8 cellular contexts compared by ENCODE assay signal in genomic region chr4:39032218-39033085, GRCh38. TPM values are rescaled to one million over a fixed set of nuclear protein-coding genes. Genes with fewer than 3 reads are reported as not detected.
DNase-seq lines count a peak whose midpoint lies in the region; ATAC-seq and TF ChIP-seq lines count a peak whose summit lies in the region.

TSS of gene TMEM156 (minus strand) at chr4:39032409. CDS start at chr4:39032313, 96 bp downstream.

- H3K27ac ChIP-seq in foreskin keratinocyte (peak within 1 kb of the TSS; percentile 73), upper lobe of right lung (no peak within 1 kb of the TSS)

- BruUV-seq in Calu3 (replicated peaks; lab: Mats Ljungman, UMichigan) (no TSS peak), Caco-2 (replicated peaks; lab: Mats Ljungman, UMichigan) (no TSS peak)

- H3K36me3 ChIP-seq in upper lobe of right lung = no peaks in the 10 kb centered on the region
- H3K36me3 ChIP-seq in Caco-2 (ENCODE audit: control insufficient read depth, insufficient read depth, low read length) = no peaks in the 10 kb centered on the region

- TF ChIP-seq CTCF in Calu3 (IDR thresholded peaks at IDR 0.05; ENCODE audit: unreplicated experiment) (no peak), foreskin keratinocyte (conservative IDR thresholded peaks at IDR 0.05) (no peak), upper lobe of right lung (IDR thresholded peaks at IDR 0.05) (no peak), Caco-2 (IDR thresholded peaks at IDR 0.05; ENCODE audit: insufficient read depth in 1 of 2, low read depth in 1 of 2, low read length in 1 of 2, severe bottlenecking in 1 of 2, unreplicated experiment in 1 of 2) (no peak)

- CTCF ChIA-PET in Calu3 (lab: Charles Lee) = no interaction called here
- CTCF ChIA-PET in Caco-2 (lab: Charles Lee) = no interaction called here

- H3K4me1 ChIP-seq in foreskin keratinocyte (peaks cover 12% of the 10 kb centered on the region), upper lobe of right lung (peaks cover 5% of the 10 kb centered on the region), Caco-2 (no peaks in the 10 kb centered on the region)

- H3K27me3 Mint-ChIP-seq in Calu3 (ENCODE audit: unreplicated experiment) (no peaks in the 10 kb centered on the region), Caco-2 (ENCODE audit: insufficient read depth, unreplicated experiment) (no peaks in the 10 kb centered on the region)

- ATAC-seq in GM19397 (IDR thresholded peaks at IDR 0.05; ENCODE audit: unreplicated experiment) (peak; percentile 59), HG03378 (IDR thresholded peaks at IDR 0.05; ENCODE audit: unreplicated experiment) (peak; percentile 56), foreskin keratinocyte (peak; percentile 75), upper lobe of right lung (peak; percentile 54)

- intact Hi-C loops in Calu3 (cut with micrococcal nuclease; ENCODE audit: unreplicated experiment) = no loop called here
- intact Hi-C loops in T-helper 1 cell treated with Interleukin-12 subunit alpha and Interleukin-12 subunit beta and Interleukin-4 antibody, amounts not matched to agents 30 ng/mL and 1 ng/mL, for 36 hours (cut with micrococcal nuclease) = loop anchor here (1.0 to 10.0 kb wide), 12 partner anchors 12 to 1022 kb away; partner anchors contain the start of genes KLF3, N4BP2, TLR6 and UBE2K
- intact Hi-C loops in upper lobe of right lung (cut with DNase I) = no loop called here
- intact Hi-C loops in cardiac septum (cut with DNase I) = no loop called here
- intact Hi-C loops in Caco-2 (cut with micrococcal nuclease; ENCODE audit: unreplicated experiment) = no loop called here

- H3K27me3 ChIP-seq in foreskin keratinocyte = no peaks in the 10 kb centered on the region
- no peaks in the 10 kb centered on the region for H3K27me3 ChIP-seq in upper lobe of right lung
- no peaks in the 10 kb centered on the region for H3K27me3 ChIP-seq in Caco-2 (replicated peaks; ENCODE audit: control insufficient read depth, insufficient read depth, low read length)

- H3K4me3 Mint-ChIP-seq in Calu3 (ENCODE audit: low read depth, unreplicated experiment) = peak within 1 kb of the TSS; percentile 60
- no peak within 1 kb of the TSS for H3K4me3 Mint-ChIP-seq in Caco-2 (ENCODE audit: unreplicated experiment)

- H3K9me3 Mint-ChIP-seq in Calu3 (ENCODE audit: low read depth, unreplicated experiment) (no peaks in the 10 kb centered on the region), Caco-2 (ENCODE audit: unreplicated experiment) (no peaks in the 10 kb centered on the region)

- DNase-seq in Calu3 = no peak
- DNase-seq in foreskin keratinocyte = peak; percentile 31 to 60
- DNase-seq in upper lobe of right lung = no peak
- no peak for DNase-seq in cardiac septum (ENCODE audit: low spot score)
- DNase-seq in Caco-2 = no peak

- POLR2A ChIA-PET in Caco-2 (lab: Charles Lee) = no interaction called here

- H3K9me3 ChIP-seq in upper lobe of right lung (no peaks in the 10 kb centered on the region), Caco-2 (no peaks in the 10 kb centered on the region)

- peak within 1 kb of the TSS; percentile 39 for H3K27ac Mint-ChIP-seq in Calu3 (ENCODE audit: unreplicated experiment)
- H3K27ac Mint-ChIP-seq in Caco-2 (ENCODE audit: unreplicated experiment) = no peak within 1 kb of the TSS

- H3K4me1 Mint-ChIP-seq in Calu3 (ENCODE audit: low read depth, unreplicated experiment) (peaks cover 15% of the 10 kb centered on the region), Caco-2 (ENCODE audit: low read depth, unreplicated experiment) (peaks cover 8% of the 10 kb centered on the region)

- H3K4me3 ChIP-seq in upper lobe of right lung (peak within 1 kb of the TSS; percentile 5), Caco-2 (ENCODE audit: low read depth, low read length) (no peak within 1 kb of the TSS)

- H3K36me3 Mint-ChIP-seq in Calu3 (ENCODE audit: insufficient read depth, unreplicated experiment) (peaks cover 8% of the 10 kb centered on the region), Caco-2 (ENCODE audit: insufficient read depth, unreplicated experiment) (no peaks in the 10 kb centered on the region)

RNA-seq across cellular contexts. Expression of gene TMEM156, which starts in this region (rescaled TPM):
- total RNA-seq in Calu3 (2022) = 10.4 and 14.1 TPM in 2 replicates
- total RNA-seq in T-helper 1 cell treated with Interleukin-12 subunit alpha and Interleukin-12 subunit beta and Interleukin-4 antibody, amounts not matched to agents 30 ng/mL and 1 ng/mL, for 36 hours = 43.3 and 43.8 TPM in 2 replicates
- 0.21 and 0.61 TPM in 2 replicates for total RNA-seq in foreskin keratinocyte
- polyA plus RNA-seq in foreskin keratinocyte = 0.11 and 0.72 TPM in 2 replicates
- 1.2 TPM for total RNA-seq in upper lobe of right lung
- total RNA-seq in cardiac septum = not detected
- total RNA-seq in Caco-2 (2022) = not detected in 2 replicates

Comparison
In these comparisons a context has a peak if more than half of its experiments do, and no peak if none do; other contexts are left out.
1. Peak in DNase-seq, ATAC-seq and H3K27ac ChIP-seq in foreskin keratinocyte; RNA of the gene not detected or under 1 TPM.